In genomic region chr1:44037154-44037553, GRCh38 we compare ENCODE assay signal across 18 cellular contexts. TPM values are rescaled to one million over a fixed set of nuclear protein-coding genes. Genes with fewer than 3 reads are reported as not detected.
DNase-seq lines count a peak whose midpoint lies in the region; ATAC-seq and TF ChIP-seq lines count a peak whose summit lies in the region.
"Had no signal": no experiment of that assay in that cellular context is flagged by ENCODE, and none has a peak within 500 bp of the region (broad histone marks: within the 10 kb centered on the region; RNA-seq: fewer than 3 reads in every experiment).

No MANE protein-coding gene starts in this region.

- TF ChIP-seq POLR2A in gastroesophageal sphincter (IDR thresholded peaks at IDR 0.05), result no peak
- no peak for TF ChIP-seq POLR2A in sigmoid colon (IDR thresholded peaks at IDR 0.05)
- no peak for TF ChIP-seq POLR2A in lower leg skin (IDR thresholded peaks at IDR 0.05)

- H3K4me2 ChIP-seq in OCI-LY3 (ENCODE audit: low read length), result peak overlapping the region; percentile 31; the same call in 1 of the 2 replicates
- H3K4me2 ChIP-seq: KMS-11 had no signal

- H3K4me1 Mint-ChIP-seq in activated CD4-positive, alpha-beta T cell treated with anti-CD3 and anti-CD28 coated beads for 36 hours, result peaks cover 5% of the 10 kb centered on the region
- H3K4me1 Mint-ChIP-seq: natural killer cell had no signal

- POLR2A ChIA-PET in activated CD4-positive, alpha-beta T cell treated with anti-CD3 and anti-CD28 coated beads for 36 hours (lab: Charles Lee), result interaction anchor here (0.6 kb wide), 1 partner anchor 9 kb away, joined by 3 read pairs; no protein-coding TSS in a partner anchor

- H3K27me3 Mint-ChIP-seq in activated CD4-positive, alpha-beta T cell treated with anti-CD3 and anti-CD28 coated beads for 36 hours, result no peaks in the 10 kb centered on the region

- H3K4me3 ChIP-seq in OCI-LY3 (ENCODE audit: low read length), result no peak overlapping the region
- H3K4me3 ChIP-seq in gastroesophageal sphincter, result no peak overlapping the region
- H3K4me3 ChIP-seq in sigmoid colon, result no peak overlapping the region
- no peak overlapping the region for H3K4me3 ChIP-seq in lower leg skin (ENCODE audit: low read depth, poor library complexity, severe bottlenecking)
- H3K4me3 ChIP-seq: heart left ventricle had no signal

- no peak overlapping the region for H3K27ac Mint-ChIP-seq in activated CD4-positive, alpha-beta T cell treated with anti-CD3 and anti-CD28 coated beads for 36 hours
- H3K27ac Mint-ChIP-seq: CD14-positive monocyte; dendritic cell treated with granulocyte-macrophage colony-stimulating factor and Interleukin-4, amounts not matched to agents 40 ng/mL and 50 ng/mL, for 4 days; natural killer cell; T-helper 2 cell treated with Interferon-gamma antibody and Interleukin-4, amounts not matched to agents 5 μg/mL and 100 μg/mL, for 36 hours; WTC11 had no signal

- H3K9ac ChIP-seq in OCI-LY3 (ENCODE audit: low read length), result no peak overlapping the region
- H3K9ac ChIP-seq: KMS-11 had no signal

- no peaks in the 10 kb centered on the region for H3K9me3 ChIP-seq in OCI-LY3 (ENCODE audit: insufficient read depth, low read length)
- no peaks in the 10 kb centered on the region for H3K9me3 ChIP-seq in gastroesophageal sphincter
- no peaks in the 10 kb centered on the region for H3K9me3 ChIP-seq in sigmoid colon
- H3K9me3 ChIP-seq: heart left ventricle had no signal

- H3K9me3 Mint-ChIP-seq in activated CD4-positive, alpha-beta T cell treated with anti-CD3 and anti-CD28 coated beads for 36 hours (ENCODE audit: low read depth), result no peaks in the 10 kb centered on the region
- H3K9me3 Mint-ChIP-seq: CD14-positive monocyte; dendritic cell treated with granulocyte-macrophage colony-stimulating factor and Interleukin-4, amounts not matched to agents 40 ng/mL and 50 ng/mL, for 4 days; HFFc6; natural killer cell; T-helper 2 cell treated with Interferon-gamma antibody and Interleukin-4, amounts not matched to agents 5 μg/mL and 100 μg/mL, for 36 hours; WTC11 had no signal

- H3K36me3 ChIP-seq in OCI-LY3 (replicated peaks; ENCODE audit: low read depth, low read length), result no peaks in the 10 kb centered on the region
- H3K36me3 ChIP-seq in gastroesophageal sphincter, result no peaks in the 10 kb centered on the region
- no peaks in the 10 kb centered on the region for H3K36me3 ChIP-seq in sigmoid colon
- H3K36me3 ChIP-seq: heart left ventricle had no signal

- 31 to 48% methylated on average over 2 to 3 of the region's 5 CpGs for whole genome bisulfite sequencing in gastroesophageal sphincter (ENCODE audit: low coverage in 1 of 2), 2 donors
- WGBS in sigmoid colon, 2 donors, result 81 to 82% methylated on average over 5 of the region's 5 CpGs
- WGBS in lower leg skin, 2 donors, result 53 to 77% methylated on average over 5 of the region's 5 CpGs

- H3K79me2 ChIP-seq in OCI-LY3 (ENCODE audit: low read length), result no peaks in the 10 kb centered on the region

- TF ChIP-seq CTCF in OCI-LY3 (IDR thresholded peaks at IDR 0.05; ENCODE audit: low read depth, low read length) (no peak), gastroesophageal sphincter (IDR thresholded peaks at IDR 0.05) (no peak), sigmoid colon (IDR thresholded peaks at IDR 0.05) (no peak), lower leg skin (IDR thresholded peaks at IDR 0.05) (no peak)

- TF ChIP-seq EP300 in gastroesophageal sphincter (IDR thresholded peaks at IDR 0.05) (no peak), sigmoid colon (IDR thresholded peaks at IDR 0.05) (no peak)

- no peak overlapping the region for H2AFZ ChIP-seq in OCI-LY3 (ENCODE audit: low read depth, low read length)

- H3K36me3 Mint-ChIP-seq in activated CD4-positive, alpha-beta T cell treated with anti-CD3 and anti-CD28 coated beads for 36 hours (ENCODE audit: low read depth), result no peaks in the 10 kb centered on the region
- H3K36me3 Mint-ChIP-seq: CD14-positive monocyte, natural killer cell, WTC11 had no signal

- peaks cover 21% of the 10 kb centered on the region for H3K4me1 ChIP-seq in OCI-LY3 (ENCODE audit: low read length)
- H3K4me1 ChIP-seq in gastroesophageal sphincter, result peaks cover 4 to 50% (median 19%) of the 10 kb centered on the region in 3 donors
- H3K4me1 ChIP-seq in sigmoid colon, result peaks cover 0 to 45% (median 39%) of the 10 kb centered on the region in 4 donors

- H3K4me3 Mint-ChIP-seq in activated CD4-positive, alpha-beta T cell treated with anti-CD3 and anti-CD28 coated beads for 36 hours, result no peak overlapping the region
- H3K4me3 Mint-ChIP-seq: CD14-positive monocyte; dendritic cell treated with granulocyte-macrophage colony-stimulating factor and Interleukin-4, amounts not matched to agents 40 ng/mL and 50 ng/mL, for 4 days; HFFc6; natural killer cell; T-helper 2 cell treated with Interferon-gamma antibody and Interleukin-4, amounts not matched to agents 5 μg/mL and 100 μg/mL, for 36 hours; WTC11 had no signal

- CTCF ChIA-PET in activated CD4-positive, alpha-beta T cell treated with anti-CD3 and anti-CD28 coated beads for 36 hours (lab: Charles Lee), result interaction anchor here (0.7 to 5.5 kb wide), 17 partner anchors 8 to 274 kb away, joined by 3 to 66 read pairs (median 5); partner anchors contain the start of gene ATP6V0B

- no peak for DNase-seq in activated CD4-positive, alpha-beta T cell treated with anti-CD3 and anti-CD28 coated beads for 36 hours
- DNase-seq in activated CD4-positive, alpha-beta T cell treated with anti-CD3 and anti-CD28 coated beads, Interleukin-2, amount 50 U/mL, for 1 hour, result no peak
- DNase-seq in sigmoid colon (peak; percentile 19), lower leg skin (ENCODE audit: low spot score in 2 of 2) (no peak), medulla oblongata (ENCODE audit: extremely low spot score) (no peak), SKM-1 treated with dmso at 0.1 percent for 144 hours (lab: John Stamatoyannopoulos, UW; ENCODE audit: unreplicated experiment) (no peak)
- DNase-seq: GF-D8, NCI-H1436 treated with DMSO at 0.1 percent for 48 hours had no signal

- H4K20me1 ChIP-seq in OCI-LY3 (ENCODE audit: insufficient read depth, low read length), result no peaks in the 10 kb centered on the region

- intact Hi-C loops in activated CD4-positive, alpha-beta T cell treated with anti-CD3 and anti-CD28 coated beads for 36 hours (cut with DNase I, micrococcal nuclease), result loop anchor here (2.0 to 10.0 kb wide), 4 partner anchors 272 to 672 kb away; partner anchors contain the start of gene ELOVL1 (in 1 of the 2)
- intact Hi-C loops in sigmoid colon (cut with DNase I) (loop anchor here (10.0 kb wide), 1 partner anchor 502 kb away; the partner anchor contains the start of gene PTPRF), lower leg skin (cut with DNase I; ENCODE audit: low total_unique reads) (loop anchor here (5.0 kb wide), 1 partner anchor 275 kb away; no protein-coding TSS in a partner anchor)

- H3K27ac ChIP-seq in OCI-LY3 (ENCODE audit: low read length) (no peak overlapping the region), gastroesophageal sphincter (peak overlapping the region in 3 of 4 donors; percentile 76 to 92 (median 90)), sigmoid colon (peak overlapping the region in 2 of 4 donors; percentile 72 to 96)
- H3K27ac ChIP-seq: KMS-11 had no signal

- no peaks in the 10 kb centered on the region for H3K27me3 ChIP-seq in OCI-LY3 (ENCODE audit: low read depth, low read length)
- no peaks in the 10 kb centered on the region for H3K27me3 ChIP-seq in gastroesophageal sphincter
- no peaks in the 10 kb centered on the region for H3K27me3 ChIP-seq in sigmoid colon

- ATAC-seq in activated CD4-positive, alpha-beta T cell treated with anti-CD3 and anti-CD28 coated beads for 36 hours, result peak; percentile 21
- no peak for ATAC-seq in gastroesophageal sphincter

RNA-seq across cellular contexts. Expression of gene SLC6A9, which starts 5.9 kb away (rescaled TPM):
- total RNA-seq in activated CD4-positive, alpha-beta T cell treated with anti-CD3 and anti-CD28 coated beads for 36 hours, result 10 to 100 TPM; 12.5 to 13.4 TPM
- total RNA-seq in gastroesophageal sphincter (10 to 100 TPM in 1 of 4 donors, 1 to 10 TPM in 3; 1.8 to 14.2 (median 7.5) TPM), sigmoid colon (10 to 100 TPM in 2 of 4 donors, 1 to 10 TPM in 2; 5.4 to 16.6 (median 9.3) TPM), lower leg skin (10 to 100 TPM; 55.8 to 85.7 (median 62.0) TPM)
- 10 to 100 TPM in 1 of 3 donors, 1 to 10 TPM in 2; 2.4 to 24.5 (median 4.4) TPM for polyA plus RNA-seq in sigmoid colon
- polyA plus RNA-seq: CD14-positive monocyte had no signal

RNA-seq across cellular contexts. Expression of gene CCDC24, which starts 45.8 kb away (rescaled TPM):
- total RNA-seq in activated CD4-positive, alpha-beta T cell treated with anti-CD3 and anti-CD28 coated beads for 36 hours, result 1 to 10 TPM; 1.2 to 2.0 TPM
- total RNA-seq in gastroesophageal sphincter (1 to 10 TPM; 5.0 to 6.2 (median 5.5) TPM), sigmoid colon (1 to 10 TPM; 2.7 to 6.6 (median 3.9) TPM), lower leg skin (1 to 10 TPM; 1.6 to 6.1 (median 2.7) TPM)
- 10 to 100 TPM; 16.7 to 19.2 (median 19.2) TPM for polyA plus RNA-seq in sigmoid colon

RNA-seq across cellular contexts. Expression of gene B4GALT2, which starts 58.1 kb away (rescaled TPM):
- total RNA-seq in activated CD4-positive, alpha-beta T cell treated with anti-CD3 and anti-CD28 coated beads for 36 hours, result 10 to 100 TPM; 27.9 to 35.3 TPM
- total RNA-seq in gastroesophageal sphincter, result 100 to 1,000 TPM in 1 of 4 donors, 10 to 100 TPM in 3; 34.4 to 129 (median 37.6) TPM
- 10 to 100 TPM; 30.1 to 55.9 (median 51.1) TPM for total RNA-seq in sigmoid colon
- polyA plus RNA-seq in sigmoid colon, result 10 to 100 TPM; 14.8 to 32.0 (median 26.4) TPM
- 10 to 100 TPM; 21.6 to 50.5 (median 30.3) TPM for total RNA-seq in lower leg skin
